In genomic region chr1:157382351-157382750, GRCh38 we compare ENCODE assay signal across 17 cellular contexts.
DNase-seq lines count a peak whose midpoint lies in the region; ATAC-seq, FAIRE-seq and TF ChIP-seq lines count a peak whose summit lies in the region.
"Had no signal": no experiment of that assay in that cellular context is flagged by ENCODE, and none has a peak within 500 bp of the region (broad histone marks: within the 10 kb centered on the region; RNA-seq: fewer than 3 reads in every experiment).

No MANE protein-coding gene starts in this region.

- no peaks in the 10 kb centered on the region for H3K79me2 ChIP-seq in H1 (ENCODE audit: control insufficient read depth in 1 of 2, insufficient read depth in 2 of 2, low read length in 2 of 2)

- H3K4me1 ChIP-seq in H1 (replicated peaks in 1 of 4; ENCODE audit: control insufficient read depth in 3 of 4, insufficient read depth in 4 of 4, low read length in 3 of 4) = no peaks in the 10 kb centered on the region; a peak in 1 of 7 replicates

- no peak overlapping the region for H3K4me3 ChIP-seq in H1 (ENCODE audit: extremely low read depth in 1 of 4, insufficient read depth in 2 of 4, low read depth in 3 of 4, low read length in 4 of 4)
- H3K4me3 ChIP-seq: BLaER1 treated with 17β-estradiol and CSF1 and Interleukin-3, amounts not matched to agents 10 nM and 100 nM had no signal

- H2AK5ac ChIP-seq in H1 (ENCODE audit: low read depth, low read length) = no peak overlapping the region

- no peak overlapping the region for H3K4ac ChIP-seq in H1 (replicated peaks; ENCODE audit: insufficient read length, low read depth, low read length)

- H2BK15ac ChIP-seq in H1 (ENCODE audit: low read length) = no peak overlapping the region

- no peak for TF ChIP-seq EP300 in H1 (IDR thresholded peaks at IDR 0.05; ENCODE audit: borderline replicate concordance in 1 of 2, low read depth in 2 of 2, low read length in 2 of 2)

- in situ Hi-C loops in GM13976 (cut with MboI; ENCODE audit: low sequenced_read_pairs, unreplicated experiment) = no loop called here

- no peak overlapping the region for H4K5ac ChIP-seq in H1 (ENCODE audit: insufficient read length, low read depth, low read length)

- CTCF ChIA-PET in H1 (lab: Charles Lee; ENCODE audit: partially characterized antibody) = interaction anchor here (0.6 to 2.3 kb wide), 3 partner anchors 52 to 114 kb away, joined by 3 to 6 read pairs (median 4); no protein-coding TSS in a partner anchor

- no peak overlapping the region for H4K91ac ChIP-seq in H1 (replicated peaks; ENCODE audit: insufficient read length, low read length)

- no peak overlapping the region for H3K18ac ChIP-seq in H1 (ENCODE audit: extremely low read depth, low read length)

- no peaks in the 10 kb centered on the region for H3K23me2 ChIP-seq in H1 (ENCODE audit: low read depth, low read length)

- TF ChIP-seq RAD21 in H1 (IDR thresholded peaks at IDR 0.05 in 1 of 2, conservative IDR thresholded peaks at IDR 0.05 in 1 of 2; ENCODE audit: low read depth in 2 of 2, low read length in 2 of 2) = no peak

- no peak overlapping the region for H2BK12ac ChIP-seq in H1 (ENCODE audit: low read depth, low read length)

- FAIRE-seq in H1 (lab: Jason Lieb, UNC) = peak; percentile 19
- FAIRE-seq: GM12891, H54 had no signal

- no peak overlapping the region for H3K9ac ChIP-seq in H1 (replicated peaks in 1 of 4; ENCODE audit: extremely low read depth in 1 of 4, low read depth in 3 of 4, low read length in 3 of 4)
- H3K9ac ChIP-seq: BLaER1 treated with 17β-estradiol and CSF1 and Interleukin-3, amounts not matched to agents 10 nM and 100 nM; KMS-11 had no signal

- no peak overlapping the region for H4K8ac ChIP-seq in H1 (ENCODE audit: extremely low read depth, insufficient read depth, low read length)

- no peak overlapping the region for H3K14ac ChIP-seq in H1 (ENCODE audit: insufficient read length)

- H3K79me1 ChIP-seq in H1 (ENCODE audit: low read depth, low read length) = no peaks in the 10 kb centered on the region

- no peak overlapping the region for H3K56ac ChIP-seq in H1 (replicated peaks; ENCODE audit: insufficient read length, low read depth, low read length)

- no peak overlapping the region for H3K27ac ChIP-seq in H1 (ENCODE audit: low read depth, low read length)
- H3K27ac ChIP-seq: BLaER1 treated with 17β-estradiol and CSF1 and Interleukin-3, amounts not matched to agents 10 nM and 100 nM; KMS-11 had no signal

- no peak for DNase-seq in H1 (ENCODE audit: low read depth in 1 of 2, low spot score in 2 of 2)
- no peak for DNase-seq in NCI-H187 (lab: John Stamatoyannopoulos, UW)
- no peak for DNase-seq in GM13976 (ENCODE audit: low spot score)
- no peak for DNase-seq in NCI-H748 treated with DMSO at 0.1 percent for 48 hours (lab: John Stamatoyannopoulos, UW)
- DNase-seq: Calu3; CD8-positive, alpha-beta T cell; DND-41; EL; HCEC 1CT; HFFc6 had no signal

- TF ChIP-seq POLR2A in H1 (IDR thresholded peaks at IDR 0.05; ENCODE audit: control extremely low read depth in 1 of 2, low read depth in 2 of 2, low read length in 2 of 2) = no peak

- no peak overlapping the region for H2AFZ ChIP-seq in H1 (ENCODE audit: low read length)

- no peak overlapping the region for H2BK5ac ChIP-seq in H1 (ENCODE audit: low read depth, low read length)

- H4K20me1 ChIP-seq in H1 (replicated peaks in 1 of 2; ENCODE audit: control insufficient read depth in 1 of 2, insufficient read depth in 2 of 2, low read length in 2 of 2) = no peaks in the 10 kb centered on the region
- H4K20me1 ChIP-seq: BLaER1 treated with 17β-estradiol and CSF1 and Interleukin-3, amounts not matched to agents 10 nM and 100 nM had no signal

- no peaks in the 10 kb centered on the region for H3K9me3 ChIP-seq in H1 (ENCODE audit: insufficient read depth in 2 of 2, low read depth in 1 of 2, low read length in 1 of 2)
- H3K9me3 ChIP-seq: BLaER1 treated with 17β-estradiol and CSF1 and Interleukin-3, amounts not matched to agents 10 nM and 100 nM had no signal

- no peak overlapping the region for H3K23ac ChIP-seq in H1 (ENCODE audit: insufficient read length)

- WGBS in H1 (ENCODE audit: extremely low coverage in 1 of 2, insufficient coverage in 1 of 2, insufficient read length in 1 of 2, insufficient replicate concordance in 2 of 2, low coverage in 1 of 2, low lambda C conversion rate in 2 of 2, missing lambda C conversion rate in 1 of 2), 2 experiments = 100% methylated on average over 1 of the region's 1 CpG; no CpG with 5 or more reads in 1 of the 2 experiments

- no peak overlapping the region for H2BK20ac ChIP-seq in H1 (ENCODE audit: low read length)

- POLR2A ChIA-PET in H1 (lab: Charles Lee; ENCODE audit: partially characterized antibody) = no interaction called here

- no peak for TF ChIP-seq CTCF in H1 (IDR thresholded peaks at IDR 0.05; ENCODE audit: control extremely low read depth in 1 of 3, insufficient read depth in 1 of 3, low read depth in 1 of 3, low read length in 3 of 3)
- no peak for TF ChIP-seq CTCF in GM13976 (IDR thresholded peaks at IDR 0.05; ENCODE audit: borderline replicate concordance, control extremely low read depth, extremely low read depth, insufficient read depth, missing control alignments)

- H3K36me3 ChIP-seq in H1 (ENCODE audit: control insufficient read depth in 2 of 4, insufficient read depth in 4 of 4, low read length in 3 of 4) = no peaks in the 10 kb centered on the region
- H3K36me3 ChIP-seq: BLaER1 treated with 17β-estradiol and CSF1 and Interleukin-3, amounts not matched to agents 10 nM and 100 nM had no signal

- H3K4me2 ChIP-seq in H1 (ENCODE audit: insufficient read depth in 1 of 2, low read depth in 2 of 2, low read length in 2 of 2) = no peak overlapping the region
- H3K4me2 ChIP-seq: BLaER1 treated with 17β-estradiol and CSF1 and Interleukin-3, amounts not matched to agents 10 nM and 100 nM; KMS-11 had no signal

- ATAC-seq in GM18520 (IDR thresholded peaks at IDR 0.05; ENCODE audit: unreplicated experiment) (peak; percentile 51), GM19463 (IDR thresholded peaks at IDR 0.05; ENCODE audit: unreplicated experiment) (peak; percentile 85), HG02798 (IDR thresholded peaks at IDR 0.05; ENCODE audit: poor library complexity, unreplicated experiment) (peak; percentile 68)
- ATAC-seq: CD8-positive, alpha-beta T cell had no signal

- no peak overlapping the region for H2BK120ac ChIP-seq in H1 (replicated peaks; ENCODE audit: low read depth, low read length)

- H3K27me3 ChIP-seq in H1 (replicated peaks in 1 of 4; ENCODE audit: control insufficient read depth in 3 of 4, extremely low read depth in 1 of 4, insufficient read depth in 3 of 4, low read length in 3 of 4) = no peaks in the 10 kb centered on the region
- H3K27me3 ChIP-seq: BLaER1 treated with 17β-estradiol and CSF1 and Interleukin-3, amounts not matched to agents 10 nM and 100 nM had no signal

TF ChIP-seq in H1, 55 proteins besides CTCF, POLR2A, EP300 and RAD21:
- TF ChIP-seq CBX8 (IDR thresholded peaks at IDR 0.05; ENCODE audit: borderline replicate concordance, low read depth, low read length) = no peak
- TF ChIP-seq FOSL1 (IDR thresholded peaks at IDR 0.05; ENCODE audit: insufficient read depth, low read depth, low read length) = no peak
- TF ChIP-seq NANOG (IDR thresholded peaks at IDR 0.05; ENCODE audit: insufficient read depth, low read depth, low read length, poor library complexity, severe bottlenecking) = peak; percentile 29
TF ChIP-seq in H1: peak in this region for 1.
